In genomic region chr17:8121531-8122390, GRCh38 we compare ENCODE assay signal across 8 cellular contexts. TPM values are rescaled to one million over a fixed set of nuclear protein-coding genes. Genes with fewer than 3 reads are reported as not detected.
A peak's percentile ranks its signal among the peaks of the same experiment; 100 is the strongest.
DNase-seq lines count a peak whose midpoint lies in the region; ATAC-seq, FAIRE-seq and TF ChIP-seq lines count a peak whose summit lies in the region.

No MANE protein-coding gene starts in this region.

- peaks cover 9% of the 10 kb centered on the region for H3K9me3 Mint-ChIP-seq in central memory CD8-positive, alpha-beta T cell

- peak overlapping the region; percentile 7 for H2AFZ ChIP-seq in keratinocyte (ENCODE audit: control insufficient read depth, low read length)
- peak overlapping the region; percentile 69 for H2AFZ ChIP-seq in smooth muscle cell (ENCODE audit: low read depth)

- DNase-seq in NCI-H2227 (lab: John Stamatoyannopoulos, UW; ENCODE audit: unreplicated experiment): peak; percentile 48
- no peak for DNase-seq in NCI-H2227 treated with DMSO at 0.1 percent for 48 hours (lab: John Stamatoyannopoulos, UW)
- peak in 1 of 2 experiments; percentile 14 for DNase-seq in HL-60 (ENCODE audit: low read depth in 1 of 2, low spot score in 1 of 2)
- DNase-seq in SK-MEL-5 (ENCODE audit: low read depth, low spot score): peak; percentile 63
- no peak for DNase-seq in central memory CD8-positive, alpha-beta T cell (ENCODE audit: low spot score in 2 of 2)
- no peak for DNase-seq in keratinocyte (ENCODE audit: low read depth, low spot score)
- peak; percentile 29 for DNase-seq in smooth muscle cell (lab: John Stamatoyannopoulos, UW; ENCODE audit: unreplicated experiment)

- H3K27me3 ChIP-seq in HL-60 (ENCODE audit: insufficient read depth, poor library complexity, severe bottlenecking) (peaks cover 11% of the 10 kb centered on the region), keratinocyte (ENCODE audit: control insufficient read depth, extremely low read depth, insufficient read depth, low read length) (peaks cover 26% of the 10 kb centered on the region), smooth muscle cell (ENCODE audit: low read depth) (peaks cover 37% of the 10 kb centered on the region)

- H3K79me2 ChIP-seq in keratinocyte (ENCODE audit: control insufficient read depth, insufficient read depth, low read length) (no peaks in the 10 kb centered on the region), smooth muscle cell (ENCODE audit: low read depth) (no peaks in the 10 kb centered on the region)

- H3K4me2 ChIP-seq in keratinocyte (ENCODE audit: control insufficient read depth, extremely low read depth, insufficient read depth, low read depth, low read length): peak overlapping the region; percentile 92
- H3K4me2 ChIP-seq in smooth muscle cell: peak overlapping the region; percentile 89

- no peaks in the 10 kb centered on the region for H3K36me3 ChIP-seq in keratinocyte (ENCODE audit: control insufficient read depth in 2 of 2, extremely low read depth in 1 of 2, insufficient read depth in 2 of 2, low read length in 2 of 2)
- no peaks in the 10 kb centered on the region for H3K36me3 ChIP-seq in smooth muscle cell (ENCODE audit: low read depth)

- H3K4me3 Mint-ChIP-seq in central memory CD8-positive, alpha-beta T cell: peak overlapping the region; percentile 96

- in situ Hi-C loops in SK-MEL-5 (cut with HindIII; ENCODE audit: low pct_unique_long_range_greater_than_20kb, low sequenced_read_pairs): no loop called here

- H4K20me1 ChIP-seq in keratinocyte (ENCODE audit: control insufficient read depth, extremely low read depth, insufficient read depth, low read length): peaks cover 4% of the 10 kb centered on the region
- H4K20me1 ChIP-seq in smooth muscle cell (ENCODE audit: low read depth): peaks cover 9% of the 10 kb centered on the region

- H3K4me3 ChIP-seq in HL-60 (replicated peaks; ENCODE audit: insufficient read depth, low read length) (peak overlapping the region; percentile 55), keratinocyte (ENCODE audit: control insufficient read depth in 2 of 3, extremely low read depth in 1 of 3, insufficient read depth in 2 of 3, low read depth in 1 of 3, low read length in 3 of 3) (peak overlapping the region; percentile 49 to 93 (median 78)), smooth muscle cell (peak overlapping the region; percentile 59)

- peaks cover 66% of the 10 kb centered on the region for H3K27me3 Mint-ChIP-seq in central memory CD8-positive, alpha-beta T cell

- H3F3A ChIP-seq in smooth muscle cell (ENCODE audit: low read depth): peaks cover 15% of the 10 kb centered on the region

- ATAC-seq in central memory CD8-positive, alpha-beta T cell (replicated peaks; ENCODE audit: extremely low read depth, poor library complexity, severe bottlenecking): no peak
- no peak for ATAC-seq in GM18502 (IDR thresholded peaks at IDR 0.05; ENCODE audit: poor library complexity, unreplicated experiment)

- peaks cover 73% of the 10 kb centered on the region for H3K36me3 Mint-ChIP-seq in central memory CD8-positive, alpha-beta T cell (ENCODE audit: insufficient read depth)

- H3K27ac Mint-ChIP-seq in central memory CD8-positive, alpha-beta T cell (ENCODE audit: low read depth): peak overlapping the region; percentile 100

- H3K9ac ChIP-seq in keratinocyte (ENCODE audit: control insufficient read depth, extremely low read depth, insufficient read depth, low read length): peak overlapping the region; percentile 54
- no peak overlapping the region for H3K9ac ChIP-seq in smooth muscle cell (ENCODE audit: low read depth)

- peaks cover 3% of the 10 kb centered on the region for H3K9me1 ChIP-seq in keratinocyte (ENCODE audit: control insufficient read depth, extremely low read depth, insufficient read depth, low read length)

- TF ChIP-seq CTCF in HL-60 (IDR thresholded peaks at IDR 0.05; ENCODE audit: insufficient read depth, low read length): no peak
- peak; percentile 22 to 82 (median 44) for TF ChIP-seq CTCF in keratinocyte (optimal IDR thresholded peaks at IDR 0.05 in 1 of 3, IDR thresholded peaks at IDR 0.05 in 1 of 3, conservative IDR thresholded peaks at IDR 0.05 in 1 of 3; ENCODE audit: extremely low read depth in 1 of 3, insufficient read depth in 2 of 3, low read length in 3 of 3)
- TF ChIP-seq CTCF in smooth muscle cell (IDR thresholded peaks at IDR 0.05; ENCODE audit: borderline replicate concordance, insufficient read depth, poor library complexity, severe bottlenecking): peak; percentile 33

- H3K4me1 Mint-ChIP-seq in central memory CD8-positive, alpha-beta T cell: peaks cover 85% of the 10 kb centered on the region

- dilution Hi-C loops in keratinocyte (cut with MboI; ENCODE audit: extremely low pct_ligation_motif_present, low sequenced_read_pairs): no loop called here

- H3K4me1 ChIP-seq in keratinocyte (ENCODE audit: control insufficient read depth, extremely low read depth, insufficient read depth, low read length) (peaks cover 50% of the 10 kb centered on the region), smooth muscle cell (ENCODE audit: low read depth) (peaks cover 22% of the 10 kb centered on the region)

- 1% methylated on average over 41 of the region's 88 CpGs for WGBS in smooth muscle cell (ENCODE audit: low lambda C conversion rate)

- no peak for FAIRE-seq in keratinocyte (lab: Jason Lieb, UNC)

- no peaks in the 10 kb centered on the region for H3K9me3 ChIP-seq in keratinocyte (ENCODE audit: control insufficient read depth, low read depth, low read length)
- no peaks in the 10 kb centered on the region for H3K9me3 ChIP-seq in smooth muscle cell (replicated peaks; ENCODE audit: low read depth)

- no peak overlapping the region for H3K27ac ChIP-seq in HL-60 (replicated peaks)
- H3K27ac ChIP-seq in keratinocyte (ENCODE audit: control insufficient read depth, insufficient read depth, low read length): no peak overlapping the region
- H3K27ac ChIP-seq in smooth muscle cell (ENCODE audit: low read depth): no peak overlapping the region

RNA-seq across cellular contexts. Expression of gene HES7, which starts 2.1 kb away (rescaled TPM):
- total RNA-seq in SK-MEL-5 (2014; rRNA removed; shearing (Covaris generic)): not detected in 2 replicates
- 0.54 TPM in 1 of 2 replicates, not detected in the other for polyA plus RNA-seq in SK-MEL-5 (2015; cell fraction: cytosol; rRNA removed)
- polyA plus RNA-seq in SK-MEL-5 (2015; cell fraction: nucleus; rRNA removed): 3.5 and 4.4 TPM in 2 replicates
- polyA plus RNA-seq in keratinocyte (0.05 to 0.33 TPM (median 0.16 TPM) in 3 replicates), smooth muscle cell (not detected in 2 replicates)
- polyA plus RNA-seq in keratinocyte (2011; ENCODE audit: low read depth): 0.60 TPM
- polyA plus RNA-seq in keratinocyte (2011; cell fraction: cytosol; rRNA removed): 0.97 TPM in 1 of 2 replicates, not detected in the other
- polyA plus RNA-seq in keratinocyte (2011; cell fraction: nucleus; rRNA removed): 0.42 and 1.5 TPM in 2 replicates
- 0.81 and 1.1 TPM in 2 replicates for polyA plus RNA-seq in keratinocyte (2012; ENCODE audit: low replicate concordance)
- not detected in 3 replicates for polyA minus RNA-seq in keratinocyte
- 4.2 TPM for polyA minus RNA-seq in keratinocyte (2011; cell fraction: cytosol; rRNA and poly(A)+ RNA removed)
- polyA minus RNA-seq in keratinocyte (2011; cell fraction: nucleus; rRNA and poly(A)+ RNA removed): 1.1 TPM in 1 of 2 replicates, not detected in the other
- not detected in 2 replicates for total RNA-seq in smooth muscle cell

RNA-seq across cellular contexts. Expression of gene ALOXE3, which starts 3.4 kb away (rescaled TPM):
- total RNA-seq in SK-MEL-5 (2014; rRNA removed; shearing (Covaris generic)): not detected in 2 replicates
- 0.06 and 0.39 TPM in 2 replicates for polyA plus RNA-seq in SK-MEL-5 (2015; cell fraction: cytosol; rRNA removed)
- not detected in 2 replicates for polyA plus RNA-seq in SK-MEL-5 (2015; cell fraction: nucleus; rRNA removed)
- polyA plus RNA-seq in keratinocyte: 2.0 to 4.6 TPM (median 2.7 TPM) in 3 replicates
- polyA plus RNA-seq in keratinocyte (2011; ENCODE audit: low read depth): 19.2 TPM
- 2.9 and 3.2 TPM in 2 replicates for polyA plus RNA-seq in keratinocyte (2011; cell fraction: cytosol; rRNA removed)
- 7.7 and 9.8 TPM in 2 replicates for polyA plus RNA-seq in keratinocyte (2011; cell fraction: nucleus; rRNA removed)
- 4.2 and 50.4 TPM in 2 replicates for polyA plus RNA-seq in keratinocyte (2012; ENCODE audit: low replicate concordance)
- polyA minus RNA-seq in keratinocyte: 2.1 to 5.5 TPM (median 2.3 TPM) in 3 replicates
- 1.2 TPM for polyA minus RNA-seq in keratinocyte (2011; cell fraction: cytosol; rRNA and poly(A)+ RNA removed)
- polyA minus RNA-seq in keratinocyte (2011; cell fraction: nucleus; rRNA and poly(A)+ RNA removed): 2.6 and 2.9 TPM in 2 replicates
- total RNA-seq in smooth muscle cell: 1.1 and 1.7 TPM in 2 replicates
- polyA plus RNA-seq in smooth muscle cell: 0.25 and 2.3 TPM in 2 replicates

RNA-seq across cellular contexts. Expression of gene PER1, which starts 30.4 kb away (rescaled TPM):
- 7.7 and 9.7 TPM in 2 replicates for total RNA-seq in SK-MEL-5 (2014; rRNA removed; shearing (Covaris generic))
- 10.9 and 11.0 TPM in 2 replicates for polyA plus RNA-seq in SK-MEL-5 (2015; cell fraction: cytosol; rRNA removed)
- polyA plus RNA-seq in SK-MEL-5 (2015; cell fraction: nucleus; rRNA removed): 30.2 and 41.5 TPM in 2 replicates
- polyA plus RNA-seq in keratinocyte (14.4 to 15.2 TPM (median 15.1 TPM) in 3 replicates), smooth muscle cell (55.2 and 85.9 TPM in 2 replicates)
- 112 TPM for polyA plus RNA-seq in keratinocyte (2011; ENCODE audit: low read depth)
- 6.8 and 12.7 TPM in 2 replicates for polyA plus RNA-seq in keratinocyte (2011; cell fraction: cytosol; rRNA removed)
- 50.1 and 90.1 TPM in 2 replicates for polyA plus RNA-seq in keratinocyte (2011; cell fraction: nucleus; rRNA removed)
- 24.3 and 51.6 TPM in 2 replicates for polyA plus RNA-seq in keratinocyte (2012; ENCODE audit: low replicate concordance)
- 29.9 to 138 TPM (median 46.3 TPM) in 3 replicates for polyA minus RNA-seq in keratinocyte
- 38.8 TPM for polyA minus RNA-seq in keratinocyte (2011; cell fraction: cytosol; rRNA and poly(A)+ RNA removed)
- 61.0 and 101 TPM in 2 replicates for polyA minus RNA-seq in keratinocyte (2011; cell fraction: nucleus; rRNA and poly(A)+ RNA removed)
- 25.8 and 29.0 TPM in 2 replicates for total RNA-seq in smooth muscle cell

RNA-seq across cellular contexts. Expression of gene ALOX12B, which starts 34.2 kb away (rescaled TPM):
- total RNA-seq in SK-MEL-5 (2014; rRNA removed; shearing (Covaris generic)): 0.21 TPM in 1 of 2 replicates, not detected in the other
- 1.2 and 3.0 TPM in 2 replicates for polyA plus RNA-seq in SK-MEL-5 (2015; cell fraction: cytosol; rRNA removed)
- polyA plus RNA-seq in SK-MEL-5 (2015; cell fraction: nucleus; rRNA removed): 0.19 TPM in 1 of 2 replicates, not detected in the other
- polyA plus RNA-seq in keratinocyte (0.43 to 0.75 TPM (median 0.47 TPM) in 3 replicates), smooth muscle cell (3.0 and 3.7 TPM in 2 replicates)
- 98.5 TPM for polyA plus RNA-seq in keratinocyte (2011; ENCODE audit: low read depth)
- 0.41 and 0.44 TPM in 2 replicates for polyA plus RNA-seq in keratinocyte (2011; cell fraction: cytosol; rRNA removed)
- 1.9 and 2.0 TPM in 2 replicates for polyA plus RNA-seq in keratinocyte (2011; cell fraction: nucleus; rRNA removed)
- 0.85 and 126 TPM in 2 replicates for polyA plus RNA-seq in keratinocyte (2012; ENCODE audit: low replicate concordance)
- polyA minus RNA-seq in keratinocyte: 0.20 to 2.1 TPM (median 1.4 TPM) in 3 replicates
- not detected for polyA minus RNA-seq in keratinocyte (2011; cell fraction: cytosol; rRNA and poly(A)+ RNA removed)
- polyA minus RNA-seq in keratinocyte (2011; cell fraction: nucleus; rRNA and poly(A)+ RNA removed): 1.5 and 1.7 TPM in 2 replicates
- 4.7 and 4.9 TPM in 2 replicates for total RNA-seq in smooth muscle cell

RNA-seq across cellular contexts. Expression of gene VAMP2, which starts 41.0 kb away (rescaled TPM):
- 3.2 TPM in 2 replicates for total RNA-seq in SK-MEL-5 (2014; rRNA removed; shearing (Covaris generic))
- polyA plus RNA-seq in SK-MEL-5 (2015; cell fraction: cytosol; rRNA removed): 18.2 and 24.3 TPM in 2 replicates
- 75.2 and 93.4 TPM in 2 replicates for polyA plus RNA-seq in SK-MEL-5 (2015; cell fraction: nucleus; rRNA removed)
- 8.1 to 10.4 TPM (median 9.8 TPM) in 3 replicates for polyA plus RNA-seq in keratinocyte
- 4.8 TPM for polyA plus RNA-seq in keratinocyte (2011; ENCODE audit: low read depth)
- polyA plus RNA-seq in keratinocyte (2011; cell fraction: cytosol; rRNA removed): 18.2 and 18.5 TPM in 2 replicates
- 25.2 and 27.5 TPM in 2 replicates for polyA plus RNA-seq in keratinocyte (2011; cell fraction: nucleus; rRNA removed)
- 17.1 and 41.4 TPM in 2 replicates for polyA plus RNA-seq in keratinocyte (2012; ENCODE audit: low replicate concordance)
- polyA minus RNA-seq in keratinocyte: 4.3 to 11.4 TPM (median 5.8 TPM) in 3 replicates
- polyA minus RNA-seq in keratinocyte (2011; cell fraction: cytosol; rRNA and poly(A)+ RNA removed): 3.6 TPM
- polyA minus RNA-seq in keratinocyte (2011; cell fraction: nucleus; rRNA and poly(A)+ RNA removed): 3.1 and 5.4 TPM in 2 replicates
- total RNA-seq in smooth muscle cell: 5.7 and 8.1 TPM in 2 replicates
- polyA plus RNA-seq in smooth muscle cell: 20.1 and 28.9 TPM in 2 replicates

Comparison
In these comparisons a context has a peak if more than half of its experiments do, and no peak if none do; other contexts are left out.
1. DNase-seq: peak in NCI-H2227 (single experiment), SK-MEL-5 (single experiment) and smooth muscle cell (single experiment); none in NCI-H2227 treated with DMSO at 0.1 percent for 48 hours (single experiment), central memory CD8-positive, alpha-beta T cell (0 of 2) and keratinocyte (single experiment).
2. Peak in every context shown above with its lines, with median percentiles within 50 percentile points of each other: H3K4me3 ChIP-seq.